In the genomic region with DNA sequence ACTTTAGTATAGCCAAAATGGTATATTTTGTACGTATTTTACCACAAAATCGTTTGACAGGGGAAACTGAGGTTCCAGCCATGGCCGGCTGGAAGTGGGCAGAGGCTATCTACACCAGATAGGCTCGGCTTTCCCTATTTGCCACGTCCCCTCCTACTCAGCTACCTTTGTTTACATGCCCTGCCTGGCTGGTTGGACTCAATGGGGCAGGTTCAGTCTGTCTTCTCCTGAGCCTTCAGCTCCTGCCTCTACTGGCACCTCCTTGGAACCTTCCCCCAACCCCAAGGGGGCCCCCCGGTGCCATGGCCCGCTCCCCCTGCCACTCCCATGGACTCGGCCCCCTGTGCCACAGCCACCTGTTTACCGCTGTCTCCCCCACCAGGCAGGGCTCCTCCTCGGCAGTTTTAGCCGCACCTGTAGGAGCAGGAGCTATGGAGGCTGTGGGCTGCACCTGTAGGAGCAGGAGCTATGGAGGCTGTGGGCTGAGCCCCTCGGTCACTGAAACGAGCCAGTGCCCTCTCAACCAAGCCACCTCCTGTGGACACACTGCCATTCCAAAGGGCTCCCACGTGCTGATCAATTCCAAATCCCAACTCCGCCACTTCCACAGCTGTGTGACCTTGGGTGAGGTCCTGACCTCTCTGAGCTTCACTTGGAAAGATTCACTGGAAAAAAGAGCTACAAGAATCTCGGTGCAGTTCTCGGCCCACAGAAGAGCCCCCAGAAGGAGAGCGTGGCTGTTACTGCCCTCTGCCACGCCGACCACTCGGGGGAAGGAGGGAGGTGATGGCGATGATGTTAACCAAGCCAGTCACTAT, we compare ENCODE assay signal across 1 cellular context.
TF ChIP-seq lines count a peak whose summit lies in the region.

No MANE protein-coding gene starts in this region.

TF ChIP-seq in H1, 55 proteins besides CTCF, POLR2A, EP300 and RAD21:
- TF ChIP-seq KDM4A (IDR thresholded peaks at IDR 0.05; ENCODE audit: low read depth, low read length, severe bottlenecking) = no peak
- TF ChIP-seq FOSL1 (IDR thresholded peaks at IDR 0.05; ENCODE audit: insufficient read depth, low read depth, low read length) = no peak
- TF ChIP-seq CHD2 (IDR thresholded peaks at IDR 0.05; ENCODE audit: low read length) = no peak
- TF ChIP-seq HDAC2 (IDR thresholded peaks at IDR 0.05; ENCODE audit: borderline replicate concordance in 1 of 2, low read depth in 2 of 2, low read length in 2 of 2) = no peak
- TF ChIP-seq ZNF274 (IDR thresholded peaks at IDR 0.05; ENCODE audit: borderline replicate concordance, extremely low read depth, low read length) = no peak
- TF ChIP-seq KDM5A (IDR thresholded peaks at IDR 0.05; ENCODE audit: low read length) = no peak
- no peak for TF ChIP-seq SP4 (IDR thresholded peaks at IDR 0.05; ENCODE audit: low read length)
- no peak for TF ChIP-seq CHD1 (IDR thresholded peaks at IDR 0.05; ENCODE audit: low read depth, low read length)
- TF ChIP-seq, protein P1, sequence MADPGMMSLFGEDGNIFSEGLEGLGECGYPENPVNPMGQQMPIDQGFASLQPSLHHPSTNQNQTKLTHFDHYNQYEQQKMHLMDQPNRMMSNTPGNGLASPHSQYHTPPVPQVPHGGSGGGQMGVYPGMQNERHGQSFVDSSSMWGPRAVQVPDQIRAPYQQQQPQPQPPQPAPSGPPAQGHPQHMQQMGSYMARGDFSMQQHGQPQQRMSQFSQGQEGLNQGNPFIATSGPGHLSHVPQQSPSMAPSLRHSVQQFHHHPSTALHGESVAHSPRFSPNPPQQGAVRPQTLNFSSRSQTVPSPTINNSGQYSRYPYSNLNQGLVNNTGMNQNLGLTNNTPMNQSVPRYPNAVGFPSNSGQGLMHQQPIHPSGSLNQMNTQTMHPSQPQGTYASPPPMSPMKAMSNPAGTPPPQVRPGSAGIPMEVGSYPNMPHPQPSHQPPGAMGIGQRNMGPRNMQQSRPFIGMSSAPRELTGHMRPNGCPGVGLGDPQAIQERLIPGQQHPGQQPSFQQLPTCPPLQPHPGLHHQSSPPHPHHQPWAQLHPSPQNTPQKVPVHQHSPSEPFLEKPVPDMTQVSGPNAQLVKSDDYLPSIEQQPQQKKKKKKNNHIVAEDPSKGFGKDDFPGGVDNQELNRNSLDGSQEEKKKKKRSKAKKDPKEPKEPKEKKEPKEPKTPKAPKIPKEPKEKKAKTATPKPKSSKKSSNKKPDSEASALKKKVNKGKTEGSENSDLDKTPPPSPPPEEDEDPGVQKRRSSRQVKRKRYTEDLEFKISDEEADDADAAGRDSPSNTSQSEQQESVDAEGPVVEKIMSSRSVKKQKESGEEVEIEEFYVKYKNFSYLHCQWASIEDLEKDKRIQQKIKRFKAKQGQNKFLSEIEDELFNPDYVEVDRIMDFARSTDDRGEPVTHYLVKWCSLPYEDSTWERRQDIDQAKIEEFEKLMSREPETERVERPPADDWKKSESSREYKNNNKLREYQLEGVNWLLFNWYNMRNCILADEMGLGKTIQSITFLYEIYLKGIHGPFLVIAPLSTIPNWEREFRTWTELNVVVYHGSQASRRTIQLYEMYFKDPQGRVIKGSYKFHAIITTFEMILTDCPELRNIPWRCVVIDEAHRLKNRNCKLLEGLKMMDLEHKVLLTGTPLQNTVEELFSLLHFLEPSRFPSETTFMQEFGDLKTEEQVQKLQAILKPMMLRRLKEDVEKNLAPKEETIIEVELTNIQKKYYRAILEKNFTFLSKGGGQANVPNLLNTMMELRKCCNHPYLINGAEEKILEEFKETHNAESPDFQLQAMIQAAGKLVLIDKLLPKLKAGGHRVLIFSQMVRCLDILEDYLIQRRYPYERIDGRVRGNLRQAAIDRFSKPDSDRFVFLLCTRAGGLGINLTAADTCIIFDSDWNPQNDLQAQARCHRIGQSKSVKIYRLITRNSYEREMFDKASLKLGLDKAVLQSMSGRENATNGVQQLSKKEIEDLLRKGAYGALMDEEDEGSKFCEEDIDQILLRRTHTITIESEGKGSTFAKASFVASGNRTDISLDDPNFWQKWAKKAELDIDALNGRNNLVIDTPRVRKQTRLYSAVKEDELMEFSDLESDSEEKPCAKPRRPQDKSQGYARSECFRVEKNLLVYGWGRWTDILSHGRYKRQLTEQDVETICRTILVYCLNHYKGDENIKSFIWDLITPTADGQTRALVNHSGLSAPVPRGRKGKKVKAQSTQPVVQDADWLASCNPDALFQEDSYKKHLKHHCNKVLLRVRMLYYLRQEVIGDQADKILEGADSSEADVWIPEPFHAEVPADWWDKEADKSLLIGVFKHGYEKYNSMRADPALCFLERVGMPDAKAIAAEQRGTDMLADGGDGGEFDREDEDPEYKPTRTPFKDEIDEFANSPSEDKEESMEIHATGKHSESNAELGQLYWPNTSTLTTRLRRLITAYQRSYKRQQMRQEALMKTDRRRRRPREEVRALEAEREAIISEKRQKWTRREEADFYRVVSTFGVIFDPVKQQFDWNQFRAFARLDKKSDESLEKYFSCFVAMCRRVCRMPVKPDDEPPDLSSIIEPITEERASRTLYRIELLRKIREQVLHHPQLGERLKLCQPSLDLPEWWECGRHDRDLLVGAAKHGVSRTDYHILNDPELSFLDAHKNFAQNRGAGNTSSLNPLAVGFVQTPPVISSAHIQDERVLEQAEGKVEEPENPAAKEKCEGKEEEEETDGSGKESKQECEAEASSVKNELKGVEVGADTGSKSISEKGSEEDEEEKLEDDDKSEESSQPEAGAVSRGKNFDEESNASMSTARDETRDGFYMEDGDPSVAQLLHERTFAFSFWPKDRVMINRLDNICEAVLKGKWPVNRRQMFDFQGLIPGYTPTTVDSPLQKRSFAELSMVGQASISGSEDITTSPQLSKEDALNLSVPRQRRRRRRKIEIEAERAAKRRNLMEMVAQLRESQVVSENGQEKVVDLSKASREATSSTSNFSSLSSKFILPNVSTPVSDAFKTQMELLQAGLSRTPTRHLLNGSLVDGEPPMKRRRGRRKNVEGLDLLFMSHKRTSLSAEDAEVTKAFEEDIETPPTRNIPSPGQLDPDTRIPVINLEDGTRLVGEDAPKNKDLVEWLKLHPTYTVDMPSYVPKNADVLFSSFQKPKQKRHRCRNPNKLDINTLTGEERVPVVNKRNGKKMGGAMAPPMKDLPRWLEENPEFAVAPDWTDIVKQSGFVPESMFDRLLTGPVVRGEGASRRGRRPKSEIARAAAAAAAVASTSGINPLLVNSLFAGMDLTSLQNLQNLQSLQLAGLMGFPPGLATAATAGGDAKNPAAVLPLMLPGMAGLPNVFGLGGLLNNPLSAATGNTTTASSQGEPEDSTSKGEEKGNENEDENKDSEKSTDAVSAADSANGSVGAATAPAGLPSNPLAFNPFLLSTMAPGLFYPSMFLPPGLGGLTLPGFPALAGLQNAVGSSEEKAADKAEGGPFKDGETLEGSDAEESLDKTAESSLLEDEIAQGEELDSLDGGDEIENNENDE (IDR thresholded peaks at IDR 0.05; ENCODE audit: insufficient replicate concordance, low read length) = no peak
- TF ChIP-seq BCL11A (IDR thresholded peaks at IDR 0.05; ENCODE audit: low read depth in 2 of 2, low read length in 2 of 2) = no peak
- TF ChIP-seq, protein P2, sequence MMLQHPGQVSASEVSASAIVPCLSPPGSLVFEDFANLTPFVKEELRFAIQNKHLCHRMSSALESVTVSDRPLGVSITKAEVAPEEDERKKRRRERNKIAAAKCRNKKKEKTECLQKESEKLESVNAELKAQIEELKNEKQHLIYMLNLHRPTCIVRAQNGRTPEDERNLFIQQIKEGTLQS (IDR thresholded peaks at IDR 0.05; ENCODE audit: insufficient read depth, low read depth, low read length) = no peak
- TF ChIP-seq SRF (IDR thresholded peaks at IDR 0.05; ENCODE audit: low read depth, low read length) = no peak
- TF ChIP-seq, protein P3, sequence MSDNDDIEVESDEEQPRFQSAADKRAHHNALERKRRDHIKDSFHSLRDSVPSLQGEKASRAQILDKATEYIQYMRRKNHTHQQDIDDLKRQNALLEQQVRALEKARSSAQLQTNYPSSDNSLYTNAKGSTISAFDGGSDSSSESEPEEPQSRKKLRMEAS (IDR thresholded peaks at IDR 0.05) = no peak
- no peak for TF ChIP-seq HDAC6 (IDR thresholded peaks at IDR 0.05; ENCODE audit: low read depth, low read length)
- no peak for TF ChIP-seq ASH2L (IDR thresholded peaks at IDR 0.05; ENCODE audit: low read length)
- no peak for TF ChIP-seq CTBP2 (IDR thresholded peaks at IDR 0.05; ENCODE audit: borderline replicate concordance, insufficient read depth, insufficient read length, low read length)
- TF ChIP-seq SP2 (IDR thresholded peaks at IDR 0.05; ENCODE audit: low read length) = no peak
- no peak for TF ChIP-seq SIN3A (conservative IDR thresholded peaks at IDR 0.05 in 1 of 2, IDR thresholded peaks at IDR 0.05 in 1 of 2; ENCODE audit: low read depth in 1 of 2, low read length in 2 of 2)
